ENCODE assay signal across 11 cellular contexts in the genomic region with DNA sequence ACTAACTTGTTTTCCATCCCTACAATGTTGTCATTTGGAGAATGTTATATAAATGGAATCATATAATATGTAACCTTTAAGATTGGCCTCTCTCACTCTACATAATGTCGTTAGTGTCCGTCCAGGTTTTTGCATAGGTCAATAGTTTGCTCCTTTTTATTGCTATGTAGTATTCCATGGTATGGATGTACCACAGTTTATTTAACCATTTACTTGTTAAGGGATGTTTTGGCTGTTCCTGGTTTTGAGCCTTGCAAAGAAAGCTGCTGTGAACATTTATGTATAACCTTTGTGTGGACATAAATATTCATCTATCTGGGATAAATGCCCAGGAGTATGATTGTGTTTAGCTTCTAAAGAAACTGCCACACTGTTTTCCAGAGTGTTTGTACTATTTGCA.
"Had no signal": no experiment of that assay in that cellular context is flagged by ENCODE, and none has a peak within 500 bp of the region (broad histone marks: within the 10 kb centered on the region; RNA-seq: fewer than 3 reads in every experiment).

No MANE protein-coding gene starts in this region.

- H2AFZ ChIP-seq: GM23248, GM23338 had no signal

- ATAC-seq: GM23338, HCT116 had no signal

- H3K27ac Mint-ChIP-seq: GM23338, H9, HFFc6 had no signal

- H3K4me2 ChIP-seq: GM23338 had no signal

- H3K27ac ChIP-seq: GM23248 had no signal

- H3K9me3 ChIP-seq: HAP-1 had no signal

- FAIRE-seq: H1, H54 had no signal

- H3K9me3 Mint-ChIP-seq: HFFc6 had no signal

- H3K4me1 ChIP-seq: HAP-1 had no signal

- DNase-seq: GM23248, GOT3, H7, H9, HCEC 1CT, HFFc6 had no signal

- H3K4me3 ChIP-seq: GM23248, GM23338, HAP-1 had no signal

- H3K4me3 Mint-ChIP-seq: GM23338, H9, HFFc6 had no signal

- H3K9ac ChIP-seq: GM23248 had no signal
